In the genomic region with DNA sequence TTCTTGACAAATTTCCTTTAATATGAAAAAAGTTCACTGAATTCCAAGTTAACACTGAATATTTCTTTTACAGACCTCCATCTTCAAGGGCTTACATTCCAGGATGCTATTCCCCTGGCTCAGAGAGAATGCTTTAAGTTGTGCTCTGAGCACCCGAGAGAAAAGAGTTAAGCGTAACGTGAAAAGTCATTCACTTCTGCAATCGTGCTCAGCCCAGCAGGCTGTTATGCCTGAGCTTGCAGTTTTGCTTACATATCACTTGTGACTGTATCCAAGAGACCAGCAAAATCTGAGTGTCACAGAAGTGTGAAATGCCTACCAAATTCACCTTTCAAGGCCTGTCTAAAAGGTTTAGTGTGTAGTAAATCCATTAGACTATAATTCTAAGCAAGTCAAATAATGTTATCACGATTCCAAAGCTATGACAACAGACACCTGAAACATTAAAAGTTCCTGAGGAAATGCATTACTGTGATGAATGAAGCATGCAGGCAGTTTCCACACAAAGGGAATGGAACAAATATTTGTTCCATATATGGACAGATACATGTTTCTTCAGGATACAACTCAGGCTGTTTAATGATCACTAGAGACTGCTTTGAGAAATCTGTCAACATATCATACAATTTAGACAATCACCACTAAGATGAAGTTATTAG, we compare ENCODE assay signal across 8 cellular contexts. TPM values are rescaled to one million over a fixed set of nuclear protein-coding genes. Genes with fewer than 3 reads are reported as not detected.
DNase-seq lines count a peak whose midpoint lies in the region; ATAC-seq and TF ChIP-seq lines count a peak whose summit lies in the region.

No MANE protein-coding gene starts in this region.

- no peak overlapping the region for H3K27ac ChIP-seq in CD4-positive, alpha-beta T cell (ENCODE audit: low read depth, low read length)

- no peaks in the 10 kb centered on the region for H3K27me3 ChIP-seq in CD4-positive, alpha-beta T cell (ENCODE audit: control insufficient read depth, insufficient read depth, low read length)

- ATAC-seq in CD4-positive, alpha-beta T cell (ENCODE audit: poor library complexity) = no peak
- ATAC-seq in SK-N-SH treated with all-trans-retinoic acid at 6 μM for 48 hours (peak; percentile 64), GM18498 (IDR thresholded peaks at IDR 0.05; ENCODE audit: unreplicated experiment) (no peak)

- peak overlapping the region; percentile 36 for H3K27ac Mint-ChIP-seq in CD4-positive, alpha-beta T cell
- peak overlapping the region; percentile 91 for H3K27ac Mint-ChIP-seq in osteocyte (ENCODE audit: unreplicated experiment)

- H3K4me3 Mint-ChIP-seq in CD4-positive, alpha-beta T cell = no peak overlapping the region
- H3K4me3 Mint-ChIP-seq in osteocyte (ENCODE audit: unreplicated experiment) = peak overlapping the region; percentile 32

- POLR2A ChIA-PET in CD4-positive, alpha-beta T cell (lab: Charles Lee) = interaction anchor here (0.6 to 1.5 kb wide), 6 partner anchors 8 to 479 kb away, joined by 3 to 6 read pairs (median 3); no protein-coding TSS in a partner anchor

- CTCF ChIA-PET in CD4-positive, alpha-beta T cell (lab: Charles Lee) = interaction anchor here (1.1 to 1.7 kb wide), 2 partner anchors 18 to 71 kb away, joined by 3 to 4 read pairs; no protein-coding TSS in a partner anchor

- no peak for DNase-seq in CD4-positive, alpha-beta T cell
- DNase-seq in fibroblast of peridontal ligament (ENCODE audit: extremely low read depth) (peak; percentile 58), osteocyte (ENCODE audit: extremely low spot score, unreplicated experiment) (no peak), hepatic stellate cell (ENCODE audit: low spot score) (no peak), NCI-H1694 (lab: John Stamatoyannopoulos, UW) (no peak)
- no peak for DNase-seq in activated CD8-positive, alpha-beta memory T cell treated with anti-CD3 and anti-CD28 coated beads for 24 hours

- peaks cover 53% of the 10 kb centered on the region for H3K4me1 Mint-ChIP-seq in CD4-positive, alpha-beta T cell (ENCODE audit: low read depth)
- H3K4me1 Mint-ChIP-seq in osteocyte (ENCODE audit: unreplicated experiment) = peaks cover 57% of the 10 kb centered on the region

- TF ChIP-seq CTCF in CD4-positive, alpha-beta T cell (IDR thresholded peaks at IDR 0.05) = no peak
- no peak for TF ChIP-seq CTCF in osteocyte (IDR thresholded peaks at IDR 0.05)

- no peaks in the 10 kb centered on the region for H3K9me3 Mint-ChIP-seq in CD4-positive, alpha-beta T cell
- H3K9me3 Mint-ChIP-seq in osteocyte (ENCODE audit: unreplicated experiment) = no peaks in the 10 kb centered on the region

- peaks cover 58% of the 10 kb centered on the region for H3K36me3 Mint-ChIP-seq in CD4-positive, alpha-beta T cell (ENCODE audit: low read depth)
- H3K36me3 Mint-ChIP-seq in osteocyte (ENCODE audit: unreplicated experiment) = peaks cover 17% of the 10 kb centered on the region

- no peaks in the 10 kb centered on the region for H3K9me3 ChIP-seq in CD4-positive, alpha-beta T cell (ENCODE audit: control insufficient read depth, low read length)

- intact Hi-C loops in CD4-positive, alpha-beta T cell (cut with DNase I, micrococcal nuclease) = loop anchor here in 1 of 2 experiments (2.0 to 5.0 kb wide), 2 partner anchors 17 to 69 kb away; no protein-coding TSS in a partner anchor

- no peaks in the 10 kb centered on the region for H3K27me3 Mint-ChIP-seq in CD4-positive, alpha-beta T cell
- H3K27me3 Mint-ChIP-seq in osteocyte (ENCODE audit: unreplicated experiment) = no peaks in the 10 kb centered on the region

TF ChIP-seq in SK-N-SH treated with all-trans-retinoic acid at 6 μM for 48 hours, 23 proteins besides CTCF, POLR2A, EP300 and RAD21:
- no peak for TF ChIP-seq ESRRG (CRISPR knock-in tag; IDR thresholded peaks at IDR 0.05)
- TF ChIP-seq PPARA (CRISPR knock-in tag; IDR thresholded peaks at IDR 0.05; ENCODE audit: borderline replicate concordance) = no peak
- TF ChIP-seq ZNF8 (CRISPR knock-in tag; IDR thresholded peaks at IDR 0.05) = no peak
- TF ChIP-seq, protein P1, sequence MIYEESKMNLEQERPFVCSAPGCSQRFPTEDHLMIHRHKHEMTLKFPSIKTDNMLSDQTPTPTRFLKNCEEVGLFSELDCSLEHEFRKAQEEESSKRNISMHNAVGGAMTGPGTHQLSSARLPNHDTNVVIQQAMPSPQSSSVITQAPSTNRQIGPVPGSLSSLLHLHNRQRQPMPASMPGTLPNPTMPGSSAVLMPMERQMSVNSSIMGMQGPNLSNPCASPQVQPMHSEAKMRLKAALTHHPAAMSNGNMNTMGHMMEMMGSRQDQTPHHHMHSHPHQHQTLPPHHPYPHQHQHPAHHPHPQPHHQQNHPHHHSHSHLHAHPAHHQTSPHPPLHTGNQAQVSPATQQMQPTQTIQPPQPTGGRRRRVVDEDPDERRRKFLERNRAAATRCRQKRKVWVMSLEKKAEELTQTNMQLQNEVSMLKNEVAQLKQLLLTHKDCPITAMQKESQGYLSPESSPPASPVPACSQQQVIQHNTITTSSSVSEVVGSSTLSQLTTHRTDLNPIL (CRISPR knock-in tag; IDR thresholded peaks at IDR 0.05; ENCODE audit: low read depth) = no peak
- TF ChIP-seq ISL1 (CRISPR knock-in tag; IDR thresholded peaks at IDR 0.05) = no peak
- no peak for TF ChIP-seq CSDC2 (CRISPR knock-in tag; IDR thresholded peaks at IDR 0.05)
- no peak for TF ChIP-seq CSRNP3 (CRISPR knock-in tag; IDR thresholded peaks at IDR 0.05)
- TF ChIP-seq ZNF70 (CRISPR knock-in tag; IDR thresholded peaks at IDR 0.05) = no peak
- TF ChIP-seq ARNTL (CRISPR knock-in tag; IDR thresholded peaks at IDR 0.05; ENCODE audit: borderline replicate concordance, low read depth) = no peak

RNA-seq across cellular contexts. Expression of gene ITGB1, which starts 20.1 kb away (rescaled TPM):
- 10 to 100 TPM; 82.4 to 82.9 TPM for total RNA-seq in CD4-positive, alpha-beta T cell
- total RNA-seq in osteocyte = 943 and 946 TPM in 2 replicates

Comparison
In these comparisons a context has a peak if more than half of its experiments do, and no peak if none do; other contexts are left out.
1. RNA of gene ITGB1, which starts 20.1 kb away (total RNA-seq): 943 to 946 TPM in osteocyte; 82.4 to 82.9 TPM in CD4-positive, alpha-beta T cell; every median in the first group is over 10 times any median in the second.